In the genomic region with DNA sequence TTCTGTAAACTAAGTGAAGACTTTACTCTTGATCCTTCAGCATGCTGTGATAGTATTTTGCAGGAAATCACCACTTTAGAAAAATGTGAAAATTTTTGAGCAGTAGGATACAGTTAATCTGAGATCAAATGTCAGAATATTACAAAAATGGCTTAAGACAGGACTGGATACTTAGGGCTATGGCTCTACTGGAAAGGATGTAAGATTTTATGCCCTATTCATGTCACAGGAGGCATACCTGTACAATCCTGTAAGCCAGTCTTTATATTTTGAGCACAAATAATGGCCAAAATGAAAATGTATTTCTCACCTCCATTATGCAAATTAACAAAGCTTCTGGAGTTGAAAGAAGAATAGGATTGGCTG, we compare ENCODE assay signal across 1 cellular context.
TF ChIP-seq lines count a peak whose summit lies in the region.

No MANE protein-coding gene starts in this region.

TF ChIP-seq in IMR-90, 13 proteins besides CTCF, POLR2A, EP300 and RAD21:
- TF ChIP-seq BHLHE40 (IDR thresholded peaks at IDR 0.05; ENCODE audit: low read depth, low read length) (no peak), RFX5 (IDR thresholded peaks at IDR 0.05; ENCODE audit: low read depth, low read length) (no peak), SMC3 (IDR thresholded peaks at IDR 0.05; ENCODE audit: low read depth, low read length) (no peak), RCOR1 (IDR thresholded peaks at IDR 0.05; ENCODE audit: insufficient replicate concordance, low read length) (no peak), MXI1 (IDR thresholded peaks at IDR 0.05; ENCODE audit: borderline replicate concordance, low read depth, low read length) (no peak), CHD1 (IDR thresholded peaks at IDR 0.05; ENCODE audit: low read depth, low read length) (no peak), NFE2L2 (IDR thresholded peaks at IDR 0.05; ENCODE audit: low read depth, low read length) (no peak), MAZ (IDR thresholded peaks at IDR 0.05; ENCODE audit: borderline replicate concordance, low read depth, low read length) (no peak), CEBPB (IDR thresholded peaks at IDR 0.05; ENCODE audit: low read depth, low read length) (no peak), MAFK (IDR thresholded peaks at IDR 0.05; ENCODE audit: low read depth, low read length) (no peak), FOS (IDR thresholded peaks at IDR 0.05; ENCODE audit: low read depth, low read length) (no peak)
- TF ChIP-seq, protein P1, sequence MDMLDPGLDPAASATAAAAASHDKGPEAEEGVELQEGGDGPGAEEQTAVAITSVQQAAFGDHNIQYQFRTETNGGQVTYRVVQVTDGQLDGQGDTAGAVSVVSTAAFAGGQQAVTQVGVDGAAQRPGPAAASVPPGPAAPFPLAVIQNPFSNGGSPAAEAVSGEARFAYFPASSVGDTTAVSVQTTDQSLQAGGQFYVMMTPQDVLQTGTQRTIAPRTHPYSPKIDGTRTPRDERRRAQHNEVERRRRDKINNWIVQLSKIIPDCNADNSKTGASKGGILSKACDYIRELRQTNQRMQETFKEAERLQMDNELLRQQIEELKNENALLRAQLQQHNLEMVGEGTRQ (IDR thresholded peaks at IDR 0.05; ENCODE audit: low read depth, low read length) = no peak
- TF ChIP-seq, protein P2, sequence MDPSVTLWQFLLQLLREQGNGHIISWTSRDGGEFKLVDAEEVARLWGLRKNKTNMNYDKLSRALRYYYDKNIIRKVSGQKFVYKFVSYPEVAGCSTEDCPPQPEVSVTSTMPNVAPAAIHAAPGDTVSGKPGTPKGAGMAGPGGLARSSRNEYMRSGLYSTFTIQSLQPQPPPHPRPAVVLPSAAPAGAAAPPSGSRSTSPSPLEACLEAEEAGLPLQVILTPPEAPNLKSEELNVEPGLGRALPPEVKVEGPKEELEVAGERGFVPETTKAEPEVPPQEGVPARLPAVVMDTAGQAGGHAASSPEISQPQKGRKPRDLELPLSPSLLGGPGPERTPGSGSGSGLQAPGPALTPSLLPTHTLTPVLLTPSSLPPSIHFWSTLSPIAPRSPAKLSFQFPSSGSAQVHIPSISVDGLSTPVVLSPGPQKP (IDR thresholded peaks at IDR 0.05; ENCODE audit: borderline replicate concordance, low read depth, low read length) = no peak
TF ChIP-seq in IMR-90: peak in this region for 0.
